ENCODE assay signal across 17 cellular contexts in the genomic region with DNA sequence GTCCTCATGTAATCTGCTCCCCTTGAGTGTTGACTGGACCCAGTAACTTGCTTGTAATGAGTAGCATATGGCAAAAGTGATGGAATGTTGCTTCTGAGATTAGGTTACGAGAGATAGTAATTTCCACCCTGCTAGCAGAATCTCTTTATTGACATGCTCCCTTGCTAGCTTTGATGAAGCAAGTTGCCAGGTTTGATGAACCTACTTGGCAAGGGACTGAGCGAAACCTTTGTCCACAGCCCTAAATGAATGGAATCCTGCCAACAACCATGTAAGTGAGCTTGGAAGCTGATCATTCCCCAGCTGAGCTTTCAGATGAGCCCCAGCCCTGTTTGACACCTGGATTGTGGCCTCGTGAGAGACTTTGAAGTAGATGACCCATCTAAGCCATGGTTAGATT.
A peak's percentile ranks its signal among the peaks of the same experiment; 100 is the strongest.
DNase-seq lines count a peak whose midpoint lies in the region; ATAC-seq and TF ChIP-seq lines count a peak whose summit lies in the region.
"Had no signal": no experiment of that assay in that cellular context is flagged by ENCODE, and none has a peak within 500 bp of the region (broad histone marks: within the 10 kb centered on the region; RNA-seq: fewer than 3 reads in every experiment).

No MANE protein-coding gene starts in this region.

- H3K27ac Mint-ChIP-seq in CD8-positive, alpha-beta memory T cell, result no peak overlapping the region
- no peak overlapping the region for H3K27ac Mint-ChIP-seq in Calu3 (ENCODE audit: unreplicated experiment)
- H3K27ac Mint-ChIP-seq: CD14-positive monocyte, H9, IgD-negative memory B cell had no signal

- no peaks in the 10 kb centered on the region for H3K36me3 ChIP-seq in right lobe of liver
- H3K36me3 ChIP-seq in CD8-positive, alpha-beta memory T cell (ENCODE audit: insufficient read depth, low read length), result no peaks in the 10 kb centered on the region
- H3K36me3 ChIP-seq: BLaER1 had no signal

- 21% methylated on average over 3 of the region's 3 CpGs for WGBS in right lobe of liver (ENCODE audit: insufficient coverage, low coverage, low lambda C conversion rate, missing lambda C conversion rate)

- peaks cover 5 to 14% (median 10%) of the 10 kb centered on the region in 5 donors for H3K9me3 Mint-ChIP-seq in CD8-positive, alpha-beta memory T cell
- H3K9me3 Mint-ChIP-seq in Calu3 (ENCODE audit: low read depth, unreplicated experiment), result peaks cover 8% of the 10 kb centered on the region

- peaks cover 18 to 48% of the 10 kb centered on the region in 2 donors for H3K27me3 Mint-ChIP-seq in CD8-positive, alpha-beta memory T cell
- peaks cover 54% of the 10 kb centered on the region for H3K27me3 Mint-ChIP-seq in Calu3 (ENCODE audit: unreplicated experiment)

- peaks cover 3 to 19% (median 6%) of the 10 kb centered on the region in 3 donors for H3K4me1 Mint-ChIP-seq in CD8-positive, alpha-beta memory T cell
- H3K4me1 Mint-ChIP-seq in Calu3 (ENCODE audit: low read depth, unreplicated experiment), result no peaks in the 10 kb centered on the region

- H3K36me3 Mint-ChIP-seq in CD8-positive, alpha-beta memory T cell, result peaks cover 0 to 3% (median 2%) of the 10 kb centered on the region in 3 donors
- no peaks in the 10 kb centered on the region for H3K36me3 Mint-ChIP-seq in Calu3 (ENCODE audit: insufficient read depth, unreplicated experiment)
- H3K36me3 Mint-ChIP-seq: CD4-positive, alpha-beta memory T cell had no signal

- no peak overlapping the region for H3K4me3 Mint-ChIP-seq in CD8-positive, alpha-beta memory T cell
- H3K4me3 Mint-ChIP-seq in Calu3 (ENCODE audit: low read depth, unreplicated experiment), result no peak overlapping the region
- H3K4me3 Mint-ChIP-seq: CD14-positive monocyte; CD4-positive, alpha-beta memory T cell; H9; IgD-negative memory B cell had no signal

- ATAC-seq in right lobe of liver, result peak; percentile 59 to 89 (median 74)

- no peak for TF ChIP-seq POLR2A in right lobe of liver (IDR thresholded peaks at IDR 0.05)

- POLR2A ChIA-PET in CD8-positive, alpha-beta memory T cell (lab: Charles Lee), result no interaction called here

- no TSS peak for BruUV-seq in Calu3 (replicated peaks; lab: Mats Ljungman, UMichigan)

- no peaks in the 10 kb centered on the region for H3K4me1 ChIP-seq in right lobe of liver
- H3K4me1 ChIP-seq in CD8-positive, alpha-beta memory T cell (ENCODE audit: insufficient read depth, low read length), result peaks cover 28% of the 10 kb centered on the region
- H3K4me1 ChIP-seq: BLaER1 had no signal

- H3K27me3 ChIP-seq in right lobe of liver, result no peaks in the 10 kb centered on the region
- no peaks in the 10 kb centered on the region for H3K27me3 ChIP-seq in CD8-positive, alpha-beta memory T cell (ENCODE audit: insufficient read depth, low read length, poor library complexity, severe bottlenecking)
- H3K27me3 ChIP-seq: BLaER1 had no signal

- DNase-seq in NCI-H2171 treated with DMSO at 0.1 percent for 48 hours (lab: John Stamatoyannopoulos, UW) (peak; percentile 53), NCI-H2171 (lab: John Stamatoyannopoulos, UW) (no peak), NCI-H446 treated with DMSO at 0.1 percent for 48 hours (lab: John Stamatoyannopoulos, UW) (peak; percentile 3), fibroblast of peridontal ligament (ENCODE audit: extremely low read depth) (peak; percentile 30), right lobe of liver (no peak), Calu3 (no peak)
- DNase-seq in CD8-positive, alpha-beta memory T cell, result no peak
- no peak for DNase-seq in central memory CD4-positive, alpha-beta T cell
- DNase-seq: 8988T; CD4-positive, alpha-beta memory T cell; DMS153; DMS79; GDM1; H9 had no signal

- CTCF ChIA-PET in CD8-positive, alpha-beta memory T cell (lab: Charles Lee), result no interaction called here
- CTCF ChIA-PET in Calu3 (lab: Charles Lee), result no interaction called here

- no peak for TF ChIP-seq CTCF in right lobe of liver (IDR thresholded peaks at IDR 0.05)
- TF ChIP-seq CTCF in Calu3 (IDR thresholded peaks at IDR 0.05; ENCODE audit: unreplicated experiment), result no peak

- no peak overlapping the region for H3K27ac ChIP-seq in right lobe of liver
- H3K27ac ChIP-seq in CD8-positive, alpha-beta memory T cell (ENCODE audit: low read depth, low read length), result no peak overlapping the region
- H3K27ac ChIP-seq: BLaER1 had no signal

- H3K9me3 ChIP-seq in right lobe of liver, result no peaks in the 10 kb centered on the region
- H3K9me3 ChIP-seq in CD8-positive, alpha-beta memory T cell (ENCODE audit: low read length), result no peaks in the 10 kb centered on the region

- H3K4me3 ChIP-seq in right lobe of liver, result no peak overlapping the region
- H3K4me3 ChIP-seq in CD8-positive, alpha-beta memory T cell (ENCODE audit: low read length), result no peak overlapping the region
- H3K4me3 ChIP-seq: BLaER1 had no signal

- intact Hi-C loops in right lobe of liver (cut with DNase I) (no loop called here), Calu3 (cut with micrococcal nuclease; ENCODE audit: unreplicated experiment) (no loop called here)

Comparison
In these comparisons a context has a peak if more than half of its experiments do, and no peak if none do; other contexts are left out.
1. DNase-seq: peak in NCI-H2171 treated with DMSO at 0.1 percent for 48 hours (single experiment), NCI-H446 treated with DMSO at 0.1 percent for 48 hours (single experiment) and fibroblast of peridontal ligament (single experiment); none in NCI-H2171 (single experiment), right lobe of liver (0 of 3), CD8-positive, alpha-beta memory T cell (0 of 5), central memory CD4-positive, alpha-beta T cell (single experiment) and Calu3 (single experiment).